ENCODE assay signal across 21 cellular contexts in the genomic region with DNA sequence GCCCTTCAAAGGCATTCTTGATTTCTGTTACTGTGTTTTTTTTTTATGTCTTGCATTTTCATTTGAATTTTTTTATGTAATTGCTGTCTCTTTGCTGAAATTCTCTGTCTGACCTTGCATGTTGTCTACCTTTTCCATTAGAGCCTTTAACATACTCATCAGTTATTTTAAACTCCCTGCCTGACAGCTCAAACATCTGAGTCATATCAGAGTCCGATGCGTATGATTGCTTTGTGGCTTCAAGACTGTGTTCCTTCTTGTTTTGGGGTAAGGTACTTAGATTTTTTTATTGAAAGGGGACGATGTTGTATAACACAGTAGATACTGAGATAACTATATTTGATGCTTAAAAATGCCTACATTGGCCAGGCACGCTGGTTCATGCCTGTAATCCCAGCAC.
DNase-seq lines count a peak whose midpoint lies in the region; ATAC-seq and TF ChIP-seq lines count a peak whose summit lies in the region.
"Had no signal": no experiment of that assay in that cellular context is flagged by ENCODE, and none has a peak within 500 bp of the region (broad histone marks: within the 10 kb centered on the region; RNA-seq: fewer than 3 reads in every experiment).

No MANE protein-coding gene starts in this region.

- TF ChIP-seq POLR2A in GM18505 (IDR thresholded peaks at IDR 0.05; ENCODE audit: borderline replicate concordance, extremely low read depth, insufficient read depth, insufficient read length), result no peak

- intact Hi-C loops in PC-3 (cut with micrococcal nuclease) (no loop called here), left ventricle myocardium superior (cut with micrococcal nuclease) (no loop called here)

- H3K4me2 ChIP-seq in BLaER1 treated with 17β-estradiol and CSF1 and Interleukin-3, amounts not matched to agents 10 nM and 100 nM, result peak overlapping the region in 7 of 11 experiments; percentile 35 to 66 (median 58); a peak in 5 of 22 replicates
- H3K4me2 ChIP-seq in GM23338 (no peak overlapping the region), PC-3 (ENCODE audit: low read length) (no peak overlapping the region)

- ATAC-seq in GM23338 (no peak), PC-3 (no peak), GM18505 (IDR thresholded peaks at IDR 0.05; ENCODE audit: unreplicated experiment) (no peak), left ventricle myocardium superior (no peak)
- no peak for ATAC-seq in activated T-helper 17 cell treated with anti-CD3 and anti-CD28 coated beads, Interleukin-2, amount 50 U/mL, for 72 hours (replicated peaks)

- no TSS peak for BruUV-seq in PC-3 (replicated peaks; lab: Mats Ljungman, UMichigan)

- H3K27me3 ChIP-seq in BLaER1 treated with 17β-estradiol and CSF1 and Interleukin-3, amounts not matched to agents 10 nM and 100 nM, result no peaks in the 10 kb centered on the region
- H3K27me3 ChIP-seq in GM23338 (ENCODE audit: insufficient read depth) (no peaks in the 10 kb centered on the region), PC-3 (ENCODE audit: low read length) (peaks cover 73% of the 10 kb centered on the region)

- TF ChIP-seq CTCF in GM23338 (conservative IDR thresholded peaks at IDR 0.05; ENCODE audit: low read depth in 2 of 2) (no peak), PC-3 (conservative IDR thresholded peaks at IDR 0.05; ENCODE audit: low read depth, low read length) (no peak)

- H3F3A ChIP-seq in GM23338 (replicated peaks; ENCODE audit: low read depth) (no peaks in the 10 kb centered on the region), PC-3 (ENCODE audit: low read length, unreplicated experiment) (no peaks in the 10 kb centered on the region)

- no peaks in the 10 kb centered on the region for H3K36me3 ChIP-seq in BLaER1 treated with 17β-estradiol and CSF1 and Interleukin-3, amounts not matched to agents 10 nM and 100 nM
- H3K36me3 ChIP-seq in GM23338 (ENCODE audit: insufficient read depth) (no peaks in the 10 kb centered on the region), PC-3 (ENCODE audit: low read depth, low read length) (no peaks in the 10 kb centered on the region)

- H3K4me3 Mint-ChIP-seq in GM23338, result no peak overlapping the region
- H3K4me3 Mint-ChIP-seq in activated T-helper 17 cell treated with anti-CD3 and anti-CD28 coated beads, Interleukin-2, amount 50 U/mL, for 72 hours, result no peak overlapping the region
- H3K4me3 Mint-ChIP-seq: CD4-positive, alpha-beta T cell; IgD-negative memory B cell had no signal

- DNase-seq in GM23338 (ENCODE audit: low spot score), result no peak
- peak; percentile 13 for DNase-seq in PC-3
- peak; percentile 15 for DNase-seq in kidney glomerular epithelial cell (lab: John Stamatoyannopoulos, UW)
- no peak for DNase-seq in left ventricle myocardium superior
- DNase-seq in activated CD4-positive, CD25-positive, alpha-beta regulatory T cell (lab: John Stamatoyannopoulos, UW), result no peak
- DNase-seq: CD4-positive, alpha-beta T cell; COR-L47; DMS79 treated with DMSO at 0.1 percent for 48 hours; H7; Karpas-422; NCI-H1694 treated with DMSO at 0.1 percent for 48 hours; NCI-H2107; NCI-H510A; SHP77 treated with DMSO at 0.1 percent for 48 hours; SW 1271 had no signal

- no peak overlapping the region for H3K27ac Mint-ChIP-seq in GM23338
- no peak overlapping the region for H3K27ac Mint-ChIP-seq in activated T-helper 17 cell treated with anti-CD3 and anti-CD28 coated beads, Interleukin-2, amount 50 U/mL, for 72 hours
- H3K27ac Mint-ChIP-seq: CD4-positive, alpha-beta T cell; IgD-negative memory B cell had no signal

- CTCF ChIA-PET in PC-3 (lab: Charles Lee), result no interaction called here

- H3K9me2 ChIP-seq in GM23338 (ENCODE audit: insufficient read depth) (0 out of 2 replicates have a peak, but pooled peaks cover 4% of the 10 kb centered on the region), PC-3 (replicated peaks; ENCODE audit: low read length) (no peaks in the 10 kb centered on the region)

- H3K9ac ChIP-seq in BLaER1 treated with 17β-estradiol and CSF1 and Interleukin-3, amounts not matched to agents 10 nM and 100 nM, result no peak overlapping the region
- H3K9ac ChIP-seq in PC-3 (ENCODE audit: low read length), result no peak overlapping the region

- H3K4me1 ChIP-seq in BLaER1 treated with 17β-estradiol and CSF1 and Interleukin-3, amounts not matched to agents 10 nM and 100 nM, result peaks cover 15 to 31% (median 22%) of the 10 kb centered on the region in 10 experiments; a peak in 19 of 20 replicates
- H3K4me1 ChIP-seq in GM23338 (ENCODE audit: insufficient read depth) (no peaks in the 10 kb centered on the region), PC-3 (ENCODE audit: insufficient read depth, low read length) (no peaks in the 10 kb centered on the region)

- H2AFZ ChIP-seq in GM23338, result 0 out of 2 replicates have a peak overlapping the region, but pooled peaks have one; percentile 86
- no peak overlapping the region for H2AFZ ChIP-seq in PC-3 (ENCODE audit: low read length)

- POLR2A ChIA-PET in PC-3 (lab: Charles Lee; ENCODE audit: unreplicated experiment), result no interaction called here

- H3K4me3 ChIP-seq in BLaER1 treated with 17β-estradiol and CSF1 and Interleukin-3, amounts not matched to agents 10 nM and 100 nM, result no peak overlapping the region
- no peak overlapping the region for H3K4me3 ChIP-seq in GM23338
- H3K4me3 ChIP-seq in PC-3 (ENCODE audit: low read length), result no peak overlapping the region
- H3K4me3 ChIP-seq: SK-N-MC had no signal

- no peaks in the 10 kb centered on the region for H3K9me3 Mint-ChIP-seq in GM23338
- no peaks in the 10 kb centered on the region for H3K9me3 Mint-ChIP-seq in activated T-helper 17 cell treated with anti-CD3 and anti-CD28 coated beads, Interleukin-2, amount 50 U/mL, for 72 hours
- H3K9me3 Mint-ChIP-seq: CD4-positive, alpha-beta T cell; IgD-negative memory B cell had no signal

- H3K27ac ChIP-seq in BLaER1 treated with 17β-estradiol and CSF1 and Interleukin-3, amounts not matched to agents 10 nM and 100 nM, result no peak overlapping the region
- H3K27ac ChIP-seq in GM23338 (ENCODE audit: low read depth) (no peak overlapping the region), PC-3 (ENCODE audit: low read length) (no peak overlapping the region)
- H3K27ac ChIP-seq: RWPE1, SK-N-MC had no signal

- H3K36me3 Mint-ChIP-seq in GM23338 (ENCODE audit: low read depth), result no peaks in the 10 kb centered on the region
- no peaks in the 10 kb centered on the region for H3K36me3 Mint-ChIP-seq in activated T-helper 17 cell treated with anti-CD3 and anti-CD28 coated beads, Interleukin-2, amount 50 U/mL, for 72 hours (ENCODE audit: low read depth)

- no peaks in the 10 kb centered on the region for H3K27me3 Mint-ChIP-seq in GM23338 (ENCODE audit: insufficient read depth, low read depth, poor library complexity)
- no peaks in the 10 kb centered on the region for H3K27me3 Mint-ChIP-seq in activated T-helper 17 cell treated with anti-CD3 and anti-CD28 coated beads, Interleukin-2, amount 50 U/mL, for 72 hours
- H3K27me3 Mint-ChIP-seq: CD4-positive, alpha-beta T cell had no signal

- H3K9me3 ChIP-seq in BLaER1 treated with 17β-estradiol and CSF1 and Interleukin-3, amounts not matched to agents 10 nM and 100 nM (replicated peaks in 1 of 11), result no peaks in the 10 kb centered on the region
- H3K9me3 ChIP-seq in PC-3 (ENCODE audit: low read length), result no peaks in the 10 kb centered on the region

- peaks cover 6% of the 10 kb centered on the region; the same call in 1 of the 3 replicates for H3K4me1 Mint-ChIP-seq in GM23338
- no peaks in the 10 kb centered on the region for H3K4me1 Mint-ChIP-seq in activated T-helper 17 cell treated with anti-CD3 and anti-CD28 coated beads, Interleukin-2, amount 50 U/mL, for 72 hours
- H3K4me1 Mint-ChIP-seq: IgD-negative memory B cell had no signal

- H4K20me1 ChIP-seq in BLaER1 treated with 17β-estradiol and CSF1 and Interleukin-3, amounts not matched to agents 10 nM and 100 nM, result no peaks in the 10 kb centered on the region
- no peaks in the 10 kb centered on the region for H4K20me1 ChIP-seq in GM23338 (replicated peaks; ENCODE audit: insufficient read depth)
- no peaks in the 10 kb centered on the region for H4K20me1 ChIP-seq in PC-3 (ENCODE audit: low read length)

- H3K79me2 ChIP-seq in GM23338 (replicated peaks; ENCODE audit: insufficient read depth), result no peaks in the 10 kb centered on the region
- H3K79me2 ChIP-seq in PC-3 (ENCODE audit: low read length), result no peaks in the 10 kb centered on the region

TF ChIP-seq in GM23338, 12 proteins besides CTCF, POLR2A, EP300 and RAD21 (continues in another document):
- no peak for TF ChIP-seq ETS1 (IDR thresholded peaks at IDR 0.05)
- TF ChIP-seq, protein P1, sequence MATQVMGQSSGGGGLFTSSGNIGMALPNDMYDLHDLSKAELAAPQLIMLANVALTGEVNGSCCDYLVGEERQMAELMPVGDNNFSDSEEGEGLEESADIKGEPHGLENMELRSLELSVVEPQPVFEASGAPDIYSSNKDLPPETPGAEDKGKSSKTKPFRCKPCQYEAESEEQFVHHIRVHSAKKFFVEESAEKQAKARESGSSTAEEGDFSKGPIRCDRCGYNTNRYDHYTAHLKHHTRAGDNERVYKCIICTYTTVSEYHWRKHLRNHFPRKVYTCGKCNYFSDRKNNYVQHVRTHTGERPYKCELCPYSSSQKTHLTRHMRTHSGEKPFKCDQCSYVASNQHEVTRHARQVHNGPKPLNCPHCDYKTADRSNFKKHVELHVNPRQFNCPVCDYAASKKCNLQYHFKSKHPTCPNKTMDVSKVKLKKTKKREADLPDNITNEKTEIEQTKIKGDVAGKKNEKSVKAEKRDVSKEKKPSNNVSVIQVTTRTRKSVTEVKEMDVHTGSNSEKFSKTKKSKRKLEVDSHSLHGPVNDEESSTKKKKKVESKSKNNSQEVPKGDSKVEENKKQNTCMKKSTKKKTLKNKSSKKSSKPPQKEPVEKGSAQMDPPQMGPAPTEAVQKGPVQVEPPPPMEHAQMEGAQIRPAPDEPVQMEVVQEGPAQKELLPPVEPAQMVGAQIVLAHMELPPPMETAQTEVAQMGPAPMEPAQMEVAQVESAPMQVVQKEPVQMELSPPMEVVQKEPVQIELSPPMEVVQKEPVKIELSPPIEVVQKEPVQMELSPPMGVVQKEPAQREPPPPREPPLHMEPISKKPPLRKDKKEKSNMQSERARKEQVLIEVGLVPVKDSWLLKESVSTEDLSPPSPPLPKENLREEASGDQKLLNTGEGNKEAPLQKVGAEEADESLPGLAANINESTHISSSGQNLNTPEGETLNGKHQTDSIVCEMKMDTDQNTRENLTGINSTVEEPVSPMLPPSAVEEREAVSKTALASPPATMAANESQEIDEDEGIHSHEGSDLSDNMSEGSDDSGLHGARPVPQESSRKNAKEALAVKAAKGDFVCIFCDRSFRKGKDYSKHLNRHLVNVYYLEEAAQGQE (IDR thresholded peaks at IDR 0.05; ENCODE audit: unreplicated experiment), result no peak

Comparison
In these comparisons a context has a peak if more than half of its experiments do, and no peak if none do; other contexts are left out.
1. H3K4me2 ChIP-seq: peak in BLaER1 treated with 17β-estradiol and CSF1 and Interleukin-3, amounts not matched to agents 10 nM and 100 nM (7 of 11); none in GM23338 (single experiment) and PC-3 (single experiment).
2. DNase-seq: peak in PC-3 (single experiment) and kidney glomerular epithelial cell (single experiment); none in GM23338 (single experiment), left ventricle myocardium superior (single experiment) and activated CD4-positive, CD25-positive, alpha-beta regulatory T cell (0 of 4).